ENCODE assay signal across 1 cellular context in the genomic region with DNA sequence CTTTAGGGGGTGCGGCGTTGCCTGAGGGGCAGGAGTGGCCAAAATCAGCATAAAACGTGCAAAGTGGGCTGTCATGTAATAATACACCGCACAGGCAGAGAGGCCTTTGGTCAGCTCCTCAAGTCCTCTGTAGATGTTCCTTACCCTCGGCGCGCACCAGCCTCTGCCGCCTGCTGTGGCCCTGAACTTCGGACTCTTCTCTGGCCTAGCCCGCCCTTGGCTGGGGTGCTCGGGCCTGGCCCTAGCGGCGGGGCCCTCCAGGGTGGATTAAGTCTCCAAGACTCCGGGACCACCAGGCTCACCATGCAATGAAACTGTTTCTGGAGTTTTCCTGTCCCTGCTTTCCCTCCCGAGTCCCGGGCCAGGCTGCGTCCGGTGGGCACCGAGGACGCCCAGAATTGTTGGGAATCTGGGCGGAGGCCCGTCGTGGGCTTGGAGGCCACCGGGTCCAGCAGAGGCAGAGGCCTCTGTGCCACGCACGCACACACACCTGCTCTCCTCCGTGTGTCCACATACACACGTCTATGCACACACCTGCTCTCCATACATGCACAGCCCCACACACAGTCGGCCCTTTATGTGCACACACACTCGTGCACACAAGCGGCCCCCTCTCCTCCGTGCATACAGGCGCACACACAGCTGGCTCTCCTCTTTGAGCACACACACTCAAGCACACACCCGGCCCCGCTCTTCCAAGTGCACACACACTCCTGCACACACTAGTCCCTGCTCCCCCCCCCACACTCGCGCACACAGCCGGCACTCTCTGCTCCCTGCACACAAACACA.
TF ChIP-seq lines count a peak whose summit lies in the region.

No MANE protein-coding gene starts in this region.

TF ChIP-seq in SK-N-SH, 30 proteins besides CTCF, POLR2A, EP300 and RAD21 (continued from another document):
- TF ChIP-seq ZBTB33 (IDR thresholded peaks at IDR 0.05; ENCODE audit: borderline replicate concordance, low read depth) (no peak), EZH2phosphoT487 (IDR thresholded peaks at IDR 0.05; ENCODE audit: borderline replicate concordance, low read depth) (no peak), RCOR1 (IDR thresholded peaks at IDR 0.05; ENCODE audit: low read length) (no peak), ELF1 (IDR thresholded peaks at IDR 0.05) (no peak), SMC3 (IDR thresholded peaks at IDR 0.05; ENCODE audit: low read depth, low read length) (no peak)
